Comparison of ENCODE assay signal across 10 cellular contexts in the genomic region with DNA sequence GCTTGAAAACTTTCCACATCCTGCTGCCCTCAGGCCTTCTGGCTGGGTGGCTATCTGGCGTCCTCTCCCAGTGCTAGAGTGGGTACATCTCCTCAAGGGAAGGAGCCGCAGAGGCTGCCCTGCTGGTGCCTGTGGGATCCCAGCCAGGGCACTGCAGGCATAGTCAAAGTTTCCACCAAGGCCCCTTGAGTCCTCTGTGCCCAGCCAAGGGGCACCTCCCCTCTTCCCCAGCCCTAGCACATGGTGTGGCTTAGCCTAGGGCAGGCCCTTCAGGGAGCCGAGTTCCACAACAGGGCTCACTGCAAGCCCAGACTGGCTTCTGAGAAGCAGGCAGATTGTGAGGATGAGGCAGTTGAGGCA.
DNase-seq lines count a peak whose midpoint lies in the region; ATAC-seq, FAIRE-seq and TF ChIP-seq lines count a peak whose summit lies in the region.
"Had no signal": no experiment of that assay in that cellular context is flagged by ENCODE, and none has a peak within 500 bp of the region (broad histone marks: within the 10 kb centered on the region; RNA-seq: fewer than 3 reads in every experiment).

No MANE protein-coding gene starts in this region.

- H3K79me1 ChIP-seq in H1 (ENCODE audit: low read depth, low read length) (no peaks in the 10 kb centered on the region), mesenchymal stem cell (replicated peaks; ENCODE audit: low read length, poor library complexity, severe bottlenecking) (peaks cover 28% of the 10 kb centered on the region)

- H3K14ac ChIP-seq in H1 (ENCODE audit: insufficient read length) (no peak overlapping the region), mesenchymal stem cell (ENCODE audit: low read length in 2 of 2) (peak overlapping the region in 1 of 2 experiments; percentile 61)

- TF ChIP-seq RAD21 in H1 (IDR thresholded peaks at IDR 0.05 in 1 of 2, conservative IDR thresholded peaks at IDR 0.05 in 1 of 2; ENCODE audit: low read depth in 2 of 2, low read length in 2 of 2) = no peak

- peaks cover 0 to 5% (median 0%) of the 10 kb centered on the region in 4 experiments; a peak in 1 of 7 replicates for H3K27me3 ChIP-seq in H1 (replicated peaks in 1 of 4; ENCODE audit: control insufficient read depth in 3 of 4, extremely low read depth in 1 of 4, insufficient read depth in 3 of 4, low read length in 3 of 4)
- peaks cover 0 to 10% of the 10 kb centered on the region in 2 experiments for H3K27me3 ChIP-seq in mesenchymal stem cell (ENCODE audit: control insufficient read depth in 1 of 2, insufficient read depth in 1 of 2, low read length in 2 of 2)
- no peaks in the 10 kb centered on the region for H3K27me3 ChIP-seq in tibial artery

- H3K18ac ChIP-seq in H1 (ENCODE audit: extremely low read depth, low read length) (no peak overlapping the region), mesenchymal stem cell (ENCODE audit: low read depth in 1 of 2, low read length in 2 of 2) (peak overlapping the region in 1 of 2 experiments; percentile 82)

- H3K9ac ChIP-seq in H1 (replicated peaks in 1 of 4; ENCODE audit: extremely low read depth in 1 of 4, low read depth in 3 of 4, low read length in 3 of 4) (no peak overlapping the region), mesenchymal stem cell (ENCODE audit: low read length) (no peak overlapping the region)

- intact Hi-C loops in tibial artery (cut with DNase I; ENCODE audit: low total_unique reads) = no loop called here

- H3K23ac ChIP-seq in H1 (ENCODE audit: insufficient read length) (no peak overlapping the region), mesenchymal stem cell (ENCODE audit: low read length in 2 of 2) (peak overlapping the region in 1 of 2 experiments; percentile 70)

- no peak for ATAC-seq in HG02938 (IDR thresholded peaks at IDR 0.05; ENCODE audit: unreplicated experiment)
- no peak for ATAC-seq in GM18520 (IDR thresholded peaks at IDR 0.05; ENCODE audit: unreplicated experiment)

- H2BK5ac ChIP-seq in H1 (ENCODE audit: low read depth, low read length) = no peak overlapping the region
- no peak overlapping the region for H2BK5ac ChIP-seq in mesenchymal stem cell (ENCODE audit: low read depth, low read length, poor library complexity, severe bottlenecking)

- H3K79me2 ChIP-seq in H1 (ENCODE audit: control insufficient read depth in 1 of 2, insufficient read depth in 2 of 2, low read length in 2 of 2) = no peaks in the 10 kb centered on the region

- H2BK15ac ChIP-seq in H1 (ENCODE audit: low read length) (peak overlapping the region; percentile 21; the same call in 1 of the 2 replicates), mesenchymal stem cell (ENCODE audit: low read depth, poor library complexity, severe bottlenecking) (no peak overlapping the region)

- no peaks in the 10 kb centered on the region for H3K36me3 ChIP-seq in H1 (ENCODE audit: control insufficient read depth in 2 of 4, insufficient read depth in 4 of 4, low read length in 3 of 4)
- peaks cover 0 to 19% of the 10 kb centered on the region in 2 experiments for H3K36me3 ChIP-seq in mesenchymal stem cell (ENCODE audit: control insufficient read depth in 1 of 2, insufficient read depth in 2 of 2, low read depth in 1 of 2, low read length in 2 of 2)
- no peaks in the 10 kb centered on the region for H3K36me3 ChIP-seq in tibial artery

- H4K91ac ChIP-seq in H1 (replicated peaks; ENCODE audit: insufficient read length, low read length) (no peak overlapping the region), mesenchymal stem cell (ENCODE audit: low read length) (no peak overlapping the region)

- H3K23me2 ChIP-seq in H1 (ENCODE audit: low read depth, low read length) = peaks cover 9% of the 10 kb centered on the region; the same call in 1 of the 2 replicates

- H3K4ac ChIP-seq in H1 (replicated peaks; ENCODE audit: insufficient read length, low read depth, low read length) (no peak overlapping the region), mesenchymal stem cell (ENCODE audit: low read depth in 1 of 2, low read length in 2 of 2) (no peak overlapping the region)

- H2AFZ ChIP-seq in H1 (ENCODE audit: low read length) = no peak overlapping the region
- H2AFZ ChIP-seq in mesenchymal stem cell (ENCODE audit: low read depth, low read length) = no peak overlapping the region

- H4K5ac ChIP-seq in H1 (ENCODE audit: insufficient read length, low read depth, low read length) = no peak overlapping the region

- TF ChIP-seq CTCF in H1 (IDR thresholded peaks at IDR 0.05; ENCODE audit: control extremely low read depth in 1 of 3, insufficient read depth in 1 of 3, low read depth in 1 of 3, low read length in 3 of 3) = no peak
- no peak for TF ChIP-seq CTCF in tibial artery (IDR thresholded peaks at IDR 0.05)

- no peak for TF ChIP-seq POLR2A in H1 (IDR thresholded peaks at IDR 0.05; ENCODE audit: control extremely low read depth in 1 of 2, low read depth in 2 of 2, low read length in 2 of 2)

- no peak overlapping the region for H3K4me3 ChIP-seq in H1 (ENCODE audit: extremely low read depth in 1 of 4, insufficient read depth in 2 of 4, low read depth in 3 of 4, low read length in 4 of 4)
- no peak overlapping the region for H3K4me3 ChIP-seq in mesenchymal stem cell (ENCODE audit: insufficient read depth in 1 of 2, low read depth in 1 of 2, low read length in 2 of 2)
- H3K4me3 ChIP-seq in tibial artery = peak overlapping the region; percentile 61 to 69

- WGBS in H1 (ENCODE audit: extremely low coverage in 1 of 2, insufficient coverage in 1 of 2, insufficient read length in 1 of 2, insufficient replicate concordance in 2 of 2, low coverage in 1 of 2, low lambda C conversion rate in 2 of 2, missing lambda C conversion rate in 1 of 2), 2 experiments = 96% methylated on average over 3 of the region's 3 CpGs; no CpG with 5 or more reads in 1 of the 2 experiments
- 94% methylated on average over 3 of the region's 3 CpGs for WGBS in mesenchymal stem cell

- H4K8ac ChIP-seq in H1 (ENCODE audit: extremely low read depth, insufficient read depth, low read length) (no peak overlapping the region), mesenchymal stem cell (ENCODE audit: low read length) (no peak overlapping the region)

- no peak overlapping the region for H2BK20ac ChIP-seq in H1 (ENCODE audit: low read length)

- TF ChIP-seq EP300 in H1 (IDR thresholded peaks at IDR 0.05; ENCODE audit: borderline replicate concordance in 1 of 2, low read depth in 2 of 2, low read length in 2 of 2) = no peak

- POLR2A ChIA-PET in H1 (lab: Charles Lee; ENCODE audit: partially characterized antibody) = interaction anchor here (2.6 kb wide), 1 partner anchor 11 kb away, joined by 17 read pairs; no protein-coding TSS in a partner anchor

- H3K4me1 ChIP-seq in H1 (replicated peaks in 1 of 4; ENCODE audit: control insufficient read depth in 3 of 4, insufficient read depth in 4 of 4, low read length in 3 of 4) (peaks cover 4 to 23% (median 13%) of the 10 kb centered on the region in 4 experiments), mesenchymal stem cell (ENCODE audit: control insufficient read depth, insufficient read depth, low read depth, low read length) (peaks cover 42% of the 10 kb centered on the region), tibial artery (peaks cover 0 to 82% (median 65%) of the 10 kb centered on the region in 4 donors)

- no peak overlapping the region for H3K27ac ChIP-seq in H1 (ENCODE audit: low read depth, low read length)
- no peak overlapping the region for H3K27ac ChIP-seq in mesenchymal stem cell (ENCODE audit: low read length, poor library complexity, severe bottlenecking)
- peak overlapping the region; percentile 88 to 92 for H3K27ac ChIP-seq in tibial artery
- H3K27ac ChIP-seq: HL-60 had no signal

- FAIRE-seq in H1 (lab: Jason Lieb, UNC) = no peak

- no peak overlapping the region for H3K56ac ChIP-seq in H1 (replicated peaks; ENCODE audit: insufficient read length, low read depth, low read length)

- H2BK12ac ChIP-seq in H1 (ENCODE audit: low read depth, low read length) (peak overlapping the region; percentile 55; the same call in 1 of the 2 replicates), mesenchymal stem cell (ENCODE audit: low read length in 2 of 2) (peak overlapping the region in 1 of 2 experiments; percentile 87)

- H3K9me3 ChIP-seq in H1 (ENCODE audit: insufficient read depth in 2 of 2, low read depth in 1 of 2, low read length in 1 of 2) (no peaks in the 10 kb centered on the region), mesenchymal stem cell (ENCODE audit: control insufficient read depth, low read length) (no peaks in the 10 kb centered on the region), tibial artery (no peaks in the 10 kb centered on the region)

- DNase-seq in RPMI7951 (ENCODE audit: low read depth) (peak; percentile 85), H1 (ENCODE audit: low read depth in 1 of 2, low spot score in 2 of 2) (no peak), mesenchymal stem cell (no peak), tibial artery (peak; percentile 50 to 94), hippocampal formation (lab: John Stamatoyannopoulos, UW) (no peak)
- DNase-seq: activated T-cell treated with anti-CD3 and anti-CD28 coated beads, Interleukin-2, amount 50 U/mL, for 48 hours; NCI-H1105 had no signal

- no peaks in the 10 kb centered on the region for H4K20me1 ChIP-seq in H1 (replicated peaks in 1 of 2; ENCODE audit: control insufficient read depth in 1 of 2, insufficient read depth in 2 of 2, low read length in 2 of 2)

- H3K4me2 ChIP-seq in H1 (ENCODE audit: insufficient read depth in 1 of 2, low read depth in 2 of 2, low read length in 2 of 2) (peak overlapping the region in 1 of 2 experiments; percentile 81; a peak in 1 of 4 replicates), mesenchymal stem cell (ENCODE audit: low read length, poor library complexity, severe bottlenecking) (peak overlapping the region; percentile 62)

- CTCF ChIA-PET in H1 (lab: Charles Lee; ENCODE audit: partially characterized antibody) = interaction anchor here (1.3 to 6.6 kb wide), 6 partner anchors 12 to 121 kb away, joined by 4 to 38 read pairs (median 10); no protein-coding TSS in a partner anchor

- H2BK120ac ChIP-seq in H1 (replicated peaks; ENCODE audit: low read depth, low read length) (no peak overlapping the region), mesenchymal stem cell (ENCODE audit: low read depth, low read length) (no peak overlapping the region)

- H2AK5ac ChIP-seq in H1 (ENCODE audit: low read depth, low read length) (no peak overlapping the region), mesenchymal stem cell (ENCODE audit: low read length, severe bottlenecking) (peak overlapping the region; percentile 56)

TF ChIP-seq in H1, 55 proteins besides CTCF, POLR2A, EP300 and RAD21:
- no peak for TF ChIP-seq SUZ12 (IDR thresholded peaks at IDR 0.05; ENCODE audit: low read length)
- TF ChIP-seq SIX5 (IDR thresholded peaks at IDR 0.05; ENCODE audit: low read depth, low read length) = no peak

Comparison
In these comparisons a context has a peak if more than half of its experiments do, and no peak if none do; other contexts are left out.
1. DNase-seq: peak in RPMI7951 (single experiment) and tibial artery (2 of 2); none in H1 (0 of 2), mesenchymal stem cell (single experiment) and hippocampal formation (0 of 2).
2. H3K27ac ChIP-seq: peak in tibial artery (2 of 2); none in H1 (single experiment) and mesenchymal stem cell (single experiment).
3. H3K4me3 ChIP-seq: peak in tibial artery (2 of 2); none in H1 (0 of 4) and mesenchymal stem cell (0 of 2).